In the genomic region with DNA sequence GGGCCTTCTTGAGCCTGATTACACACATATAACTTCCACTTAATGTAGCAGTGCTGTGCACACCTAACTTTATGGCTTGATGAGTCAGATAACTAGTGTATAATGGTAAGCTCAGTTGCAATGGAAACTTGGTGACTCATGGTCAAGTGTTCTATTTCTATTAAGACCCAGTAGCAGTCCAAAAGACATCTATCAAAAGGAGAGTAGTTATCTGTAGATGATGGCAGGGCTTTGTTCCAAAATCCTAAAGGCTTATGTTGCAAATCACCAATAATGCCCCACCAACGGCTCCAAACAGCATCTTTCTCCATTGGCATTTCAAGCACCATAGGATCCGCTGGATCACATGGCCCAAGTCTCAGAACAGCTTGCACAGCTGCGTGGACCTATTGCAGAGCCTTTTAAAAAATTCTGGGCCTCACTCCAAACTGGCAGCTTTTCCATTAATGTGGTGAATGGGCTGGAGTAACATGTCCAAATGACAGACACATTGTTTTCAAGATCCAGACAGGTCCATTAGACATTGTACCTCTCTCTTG, we compare ENCODE assay signal across 10 cellular contexts.
A peak's percentile ranks its signal among the peaks of the same experiment; 100 is the strongest.
DNase-seq lines count a peak whose midpoint lies in the region; ATAC-seq and TF ChIP-seq lines count a peak whose summit lies in the region.
"Had no signal": no experiment of that assay in that cellular context is flagged by ENCODE, and none has a peak within 500 bp of the region (broad histone marks: within the 10 kb centered on the region; RNA-seq: fewer than 3 reads in every experiment).

No MANE protein-coding gene starts in this region.

- H3K27me3 ChIP-seq in GM23248 (replicated peaks; ENCODE audit: insufficient read depth): no peaks in the 10 kb centered on the region
- H3K27me3 ChIP-seq in PC-3 (ENCODE audit: low read length): no peaks in the 10 kb centered on the region
- H3K27me3 ChIP-seq in skeletal muscle satellite cell (ENCODE audit: control insufficient read depth, insufficient read depth, low read length): no peaks in the 10 kb centered on the region

- in situ Hi-C loops in GM23248 (cut with MboI): no loop called here

- ATAC-seq in PC-3: peak; percentile 97
- no peak for ATAC-seq in HG03097 (IDR thresholded peaks at IDR 0.05; ENCODE audit: low FRiP score, unreplicated experiment)
- no peak for ATAC-seq in GM19463 (IDR thresholded peaks at IDR 0.05; ENCODE audit: unreplicated experiment)

- H4K20me1 ChIP-seq in GM23248 (ENCODE audit: insufficient read depth) (no peaks in the 10 kb centered on the region), PC-3 (ENCODE audit: low read length) (no peaks in the 10 kb centered on the region)

- no TSS peak for BruUV-seq in PC-3 (replicated peaks; lab: Mats Ljungman, UMichigan)

- H3K79me2 ChIP-seq in GM23248 (ENCODE audit: insufficient read depth) (no peaks in the 10 kb centered on the region), PC-3 (ENCODE audit: low read length) (no peaks in the 10 kb centered on the region)

- CTCF ChIA-PET in PC-3 (lab: Charles Lee): interaction anchor here (0.5 kb wide), 1 partner anchor 380 kb away, joined by 5 read pairs; no protein-coding TSS in a partner anchor

- peaks cover 7% of the 10 kb centered on the region; the same call in 1 of the 2 replicates for H3F3A ChIP-seq in GM23248 (ENCODE audit: insufficient read depth)
- no peaks in the 10 kb centered on the region for H3F3A ChIP-seq in PC-3 (ENCODE audit: low read length, unreplicated experiment)

- DNase-seq in GM23248 (peak; percentile 80), PC-3 (peak; percentile 93), fibroblast of the conjunctiva (ENCODE audit: low read depth) (peak; percentile 52), T-helper 9 cell (no peak)
- DNase-seq in activated naive CD4-positive, alpha-beta T cell treated with anti-CD3 and anti-CD28 coated beads, Interleukin-2, amount 50 U/mL, for 16 hours: no peak
- DNase-seq: endodermal cell had no signal

- H3K9me2 ChIP-seq in GM23248 (ENCODE audit: insufficient read depth) (no peaks in the 10 kb centered on the region), PC-3 (replicated peaks; ENCODE audit: low read length) (no peaks in the 10 kb centered on the region)

- intact Hi-C loops in PC-3 (cut with micrococcal nuclease): loop anchor here (2.0 kb wide), 1 partner anchor 57 kb away; no protein-coding TSS in a partner anchor

- H3K4me1 ChIP-seq in GM23248 (ENCODE audit: insufficient read depth) (peaks cover 3% of the 10 kb centered on the region; the same call in 1 of the 2 replicates), PC-3 (ENCODE audit: insufficient read depth, low read length) (peaks cover 31% of the 10 kb centered on the region), skeletal muscle satellite cell (ENCODE audit: control insufficient read depth, insufficient read depth, low read length) (peaks cover 13% of the 10 kb centered on the region)

- 79 to 80% methylated on average over 3 of the region's 3 CpGs for WGBS in GM23248 (ENCODE audit: low coverage in 1 of 2, low lambda C conversion rate in 2 of 2, missing lambda C conversion rate in 2 of 2), 2 experiments

- POLR2A ChIA-PET in PC-3 (lab: Charles Lee; ENCODE audit: unreplicated experiment): interaction anchor here (0.7 kb wide), 1 partner anchor 416 kb away, joined by 3 read pairs; no protein-coding TSS in a partner anchor

- H3K4me2 ChIP-seq in GM23248 (ENCODE audit: unreplicated experiment): no peak overlapping the region
- H3K4me2 ChIP-seq in PC-3 (ENCODE audit: low read length): peak overlapping the region; percentile 37
- peak overlapping the region; percentile 53 for H3K4me2 ChIP-seq in skeletal muscle satellite cell (ENCODE audit: low read length)

- H3K9me3 ChIP-seq in GM23248 (ENCODE audit: low read depth) (no peaks in the 10 kb centered on the region), PC-3 (ENCODE audit: low read length) (no peaks in the 10 kb centered on the region), skeletal muscle satellite cell (replicated peaks; ENCODE audit: low read length) (no peaks in the 10 kb centered on the region)

- H3K36me3 ChIP-seq in GM23248 (ENCODE audit: low read depth) (no peaks in the 10 kb centered on the region), PC-3 (ENCODE audit: low read depth, low read length) (no peaks in the 10 kb centered on the region), skeletal muscle satellite cell (ENCODE audit: insufficient read depth, low read length) (no peaks in the 10 kb centered on the region)

- H3K27ac ChIP-seq in GM23248 (no peak overlapping the region), PC-3 (ENCODE audit: low read length) (peak overlapping the region; percentile 79)

- H2AFZ ChIP-seq in GM23248 (no peak overlapping the region), PC-3 (ENCODE audit: low read length) (no peak overlapping the region)

- H3K9ac ChIP-seq in GM23248 (no peak overlapping the region), PC-3 (ENCODE audit: low read length) (no peak overlapping the region), skeletal muscle satellite cell (ENCODE audit: low read depth, low read length) (no peak overlapping the region)

- H3K4me3 ChIP-seq in GM23248 (no peak overlapping the region), PC-3 (ENCODE audit: low read length) (no peak overlapping the region), skeletal muscle satellite cell (ENCODE audit: low read length) (no peak overlapping the region)
- H3K4me3 ChIP-seq: lung had no signal

- TF ChIP-seq CTCF in PC-3 (conservative IDR thresholded peaks at IDR 0.05; ENCODE audit: low read depth, low read length): no peak

Comparison
In these comparisons a context has a peak if more than half of its experiments do, and no peak if none do; other contexts are left out.
1. DNase-seq: peak in GM23248 (single experiment), PC-3 (single experiment) and fibroblast of the conjunctiva (single experiment); none in activated naive CD4-positive, alpha-beta T cell treated with anti-CD3 and anti-CD28 coated beads, Interleukin-2, amount 50 U/mL, for 16 hours (single experiment) and T-helper 9 cell (single experiment).